In genomic region chr3:170037463-170038433, GRCh38 we compare ENCODE assay signal across 8 cellular contexts. TPM values are rescaled to one million over a fixed set of nuclear protein-coding genes. Genes with fewer than 3 reads are reported as not detected.
DNase-seq lines count a peak whose midpoint lies in the region; ATAC-seq and TF ChIP-seq lines count a peak whose summit lies in the region.

Gene GPR160 (plus strand): TSS chr3:170037995. CDS start chr3:170083973, 45,978 bp downstream.

- intact Hi-C loops in activated CD8-positive, alpha-beta T cell treated with anti-CD3 and anti-CD28 coated beads for 36 hours (cut with micrococcal nuclease), result no loop called here

- peak within 1 kb of the TSS in 1 of 3 donors; percentile 83 for H3K27ac Mint-ChIP-seq in CD4-positive, CD25-positive, alpha-beta regulatory T cell
- no peak within 1 kb of the TSS for H3K27ac Mint-ChIP-seq in activated CD8-positive, alpha-beta T cell treated with anti-CD3 and anti-CD28 coated beads for 36 hours
- peak within 1 kb of the TSS; percentile 90 for H3K27ac Mint-ChIP-seq in endodermal cell

- peak; percentile 75 for ATAC-seq in CD4-positive, CD25-positive, alpha-beta regulatory T cell (ENCODE audit: low read depth in 2 of 2)
- ATAC-seq in GM19324 (IDR thresholded peaks at IDR 0.05; ENCODE audit: low FRiP score, unreplicated experiment), result peak; percentile 86
- peak; percentile 92 for ATAC-seq in HG03432 (IDR thresholded peaks at IDR 0.05; ENCODE audit: unreplicated experiment)
- ATAC-seq in activated CD8-positive, alpha-beta T cell treated with anti-CD3 and anti-CD28 coated beads for 36 hours, result peak; percentile 83

- H3K4me1 ChIP-seq in CD4-positive, CD25-positive, alpha-beta regulatory T cell (ENCODE audit: control insufficient read depth, insufficient read depth, low read length, poor library complexity, severe bottlenecking), result peaks cover 18% of the 10 kb centered on the region
- H3K4me1 ChIP-seq in endodermal cell (ENCODE audit: control insufficient read depth, insufficient read depth, low read length) (no peaks in the 10 kb centered on the region), mononuclear cell (ENCODE audit: insufficient read depth, low read length) (peaks cover 31% of the 10 kb centered on the region)

- peaks cover 0 to 29% (median 18%) of the 10 kb centered on the region in 4 donors for H3K4me1 Mint-ChIP-seq in CD4-positive, CD25-positive, alpha-beta regulatory T cell
- peaks cover 15% of the 10 kb centered on the region for H3K4me1 Mint-ChIP-seq in activated CD8-positive, alpha-beta T cell treated with anti-CD3 and anti-CD28 coated beads for 36 hours (ENCODE audit: low read depth)
- peaks cover 26% of the 10 kb centered on the region for H3K4me1 Mint-ChIP-seq in endodermal cell

- no peaks in the 10 kb centered on the region for H3K9me3 ChIP-seq in CD4-positive, CD25-positive, alpha-beta regulatory T cell (ENCODE audit: control insufficient read depth in 2 of 2, low read length in 2 of 2)
- H3K9me3 ChIP-seq in endodermal cell (ENCODE audit: control insufficient read depth, low read length) (no peaks in the 10 kb centered on the region), mononuclear cell (ENCODE audit: low read depth, low read length) (no peaks in the 10 kb centered on the region)

- H3K9ac ChIP-seq in endodermal cell (ENCODE audit: extremely low read depth, low read length, poor library complexity, severe bottlenecking), result peak within 1 kb of the TSS; percentile 44

- H3K27ac ChIP-seq in CD4-positive, CD25-positive, alpha-beta regulatory T cell (ENCODE audit: insufficient read depth, low read length, poor library complexity, severe bottlenecking), result no peak within 1 kb of the TSS
- no peak within 1 kb of the TSS for H3K27ac ChIP-seq in endodermal cell (ENCODE audit: low read depth, low read length)

- H3K27me3 Mint-ChIP-seq in CD4-positive, CD25-positive, alpha-beta regulatory T cell, result peaks cover 26% of the 10 kb centered on the region
- peaks cover 2% of the 10 kb centered on the region for H3K27me3 Mint-ChIP-seq in activated CD8-positive, alpha-beta T cell treated with anti-CD3 and anti-CD28 coated beads for 36 hours
- peaks cover 11% of the 10 kb centered on the region for H3K27me3 Mint-ChIP-seq in endodermal cell (ENCODE audit: insufficient read depth)

- peak; percentile 62 to 80 (median 75) for DNase-seq in CD4-positive, CD25-positive, alpha-beta regulatory T cell
- peak; percentile 78 to 95 for DNase-seq in NCI-H526 (lab: John Stamatoyannopoulos, UW)
- peak; percentile 90 for DNase-seq in activated CD8-positive, alpha-beta T cell treated with anti-CD3 and anti-CD28 coated beads for 36 hours
- DNase-seq in endodermal cell, result peak; percentile 95
- peak; percentile 44 to 52 for DNase-seq in stimulated activated CD8-positive, alpha-beta memory T cell treated with anti-CD3 and anti-CD28 coated beads, Interleukin-4, amount 100 ng/mL, for 4 hours (ENCODE audit: low read depth in 2 of 2, low spot score in 1 of 2)

- TF ChIP-seq CTCF in activated CD8-positive, alpha-beta T cell treated with anti-CD3 and anti-CD28 coated beads for 36 hours (IDR thresholded peaks at IDR 0.05), result peak; percentile 89
- TF ChIP-seq CTCF in endodermal cell (conservative IDR thresholded peaks at IDR 0.05), result peak; percentile 92

- no peaks in the 10 kb centered on the region for H3K27me3 ChIP-seq in CD4-positive, CD25-positive, alpha-beta regulatory T cell (ENCODE audit: control insufficient read depth, insufficient read depth, low read length)
- H3K27me3 ChIP-seq in endodermal cell (ENCODE audit: control insufficient read depth, insufficient read depth, low read length, poor library complexity, severe bottlenecking) (peaks cover 25% of the 10 kb centered on the region), mononuclear cell (ENCODE audit: insufficient read depth, low read length) (no peaks in the 10 kb centered on the region)

- POLR2A ChIA-PET in activated CD8-positive, alpha-beta T cell treated with anti-CD3 and anti-CD28 coated beads for 36 hours (lab: Charles Lee), result no interaction called here

- CTCF ChIA-PET in activated CD8-positive, alpha-beta T cell treated with anti-CD3 and anti-CD28 coated beads for 36 hours (lab: Charles Lee), result interaction anchor here (0.6 to 1.3 kb wide), 7 partner anchors 15 to 108 kb away, joined by 3 to 5 read pairs (median 3); no protein-coding TSS in a partner anchor

- H3K4me3 Mint-ChIP-seq in CD4-positive, CD25-positive, alpha-beta regulatory T cell, result peak within 1 kb of the TSS; percentile 82 to 93 (median 88)
- peak within 1 kb of the TSS; percentile 75 for H3K4me3 Mint-ChIP-seq in activated CD8-positive, alpha-beta T cell treated with anti-CD3 and anti-CD28 coated beads for 36 hours
- peak within 1 kb of the TSS; percentile 68 for H3K4me3 Mint-ChIP-seq in endodermal cell

- H3K9me3 Mint-ChIP-seq in CD4-positive, CD25-positive, alpha-beta regulatory T cell, result no peaks in the 10 kb centered on the region
- H3K9me3 Mint-ChIP-seq in activated CD8-positive, alpha-beta T cell treated with anti-CD3 and anti-CD28 coated beads for 36 hours, result peaks cover 3% of the 10 kb centered on the region
- H3K9me3 Mint-ChIP-seq in endodermal cell, result no peaks in the 10 kb centered on the region

- no peaks in the 10 kb centered on the region for H3K36me3 Mint-ChIP-seq in CD4-positive, CD25-positive, alpha-beta regulatory T cell
- H3K36me3 Mint-ChIP-seq in activated CD8-positive, alpha-beta T cell treated with anti-CD3 and anti-CD28 coated beads for 36 hours (ENCODE audit: low read depth), result no peaks in the 10 kb centered on the region
- no peaks in the 10 kb centered on the region for H3K36me3 Mint-ChIP-seq in endodermal cell (ENCODE audit: low read depth)

- peak within 1 kb of the TSS; percentile 44 for H3K4me3 ChIP-seq in CD4-positive, CD25-positive, alpha-beta regulatory T cell (ENCODE audit: low read depth, low read length)
- H3K4me3 ChIP-seq in endodermal cell (ENCODE audit: low read length) (peak within 1 kb of the TSS; percentile 77), mononuclear cell (ENCODE audit: low read length) (peak within 1 kb of the TSS; percentile 75)

- 6 to 11% methylated on average over 32 to 78 of the region's 78 CpGs for WGBS in endodermal cell (ENCODE audit: insufficient coverage in 1 of 2, insufficient read length in 1 of 2), 2 experiments

- no peaks in the 10 kb centered on the region for H3K36me3 ChIP-seq in CD4-positive, CD25-positive, alpha-beta regulatory T cell (ENCODE audit: control insufficient read depth, insufficient read depth, low read length)
- H3K36me3 ChIP-seq in endodermal cell (ENCODE audit: control insufficient read depth, insufficient read depth, low read length), result no peaks in the 10 kb centered on the region

RNA-seq across cellular contexts. Expression of gene GPR160, which starts in this region (rescaled TPM):
- total RNA-seq in CD4-positive, CD25-positive, alpha-beta regulatory T cell, result 0.37 TPM
- polyA plus RNA-seq in CD4-positive, CD25-positive, alpha-beta regulatory T cell, result 1 to 10 TPM; 1.5 to 6.2 (median 4.4) TPM
- 1 to 10 TPM; 6.2 to 8.2 TPM for total RNA-seq in activated CD8-positive, alpha-beta T cell treated with anti-CD3 and anti-CD28 coated beads for 36 hours
- total RNA-seq in endodermal cell (1 to 10 TPM; 6.9 to 8.6 TPM), mononuclear cell (19.9 TPM)
- 2.1 TPM for polyA plus RNA-seq in endodermal cell (2013, experiment 1 of 2)
- 1.1 TPM for polyA plus RNA-seq in endodermal cell (2013, experiment 2 of 2)
